ENCODE assay signal across 10 cellular contexts in the genomic region with DNA sequence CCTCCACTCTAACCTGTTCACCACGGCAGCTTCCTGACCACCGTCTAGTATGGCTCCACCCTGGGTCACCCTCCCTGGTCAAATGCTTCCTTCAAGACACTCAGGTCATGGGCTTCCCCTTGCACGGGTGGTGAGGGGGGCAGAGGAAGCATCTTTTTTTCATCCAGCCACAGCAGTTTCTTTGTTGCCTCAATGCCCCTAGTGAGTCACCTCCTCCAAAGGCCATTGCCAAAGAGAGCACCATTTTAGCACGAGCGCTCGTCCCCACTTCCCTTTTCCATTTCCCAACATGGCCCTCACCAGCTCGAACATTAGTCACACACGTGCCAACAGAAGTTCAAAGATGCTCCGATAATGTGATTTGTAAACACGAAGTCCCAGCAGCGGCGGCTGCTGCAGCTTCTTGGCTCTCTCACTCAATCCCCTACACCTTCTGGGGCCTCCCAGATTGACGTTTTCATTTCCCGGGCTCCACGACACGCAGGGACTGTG.
DNase-seq lines count a peak whose midpoint lies in the region; ATAC-seq and TF ChIP-seq lines count a peak whose summit lies in the region.
"Had no signal": no experiment of that assay in that cellular context is flagged by ENCODE, and none has a peak within 500 bp of the region (broad histone marks: within the 10 kb centered on the region; RNA-seq: fewer than 3 reads in every experiment).

No MANE protein-coding gene starts in this region.

- H3K27me3 ChIP-seq in stomach = no peaks in the 10 kb centered on the region
- H3K27me3 ChIP-seq: cardiac muscle cell had no signal

- intact Hi-C loops in lower leg skin (cut with DNase I; ENCODE audit: low total_unique reads) (no loop called here), stomach (cut with DNase I; ENCODE audit: low total_unique reads) (no loop called here)

- no peak overlapping the region for H3K4me3 ChIP-seq in lower leg skin (ENCODE audit: low read depth, poor library complexity, severe bottlenecking)
- no peak overlapping the region for H3K4me3 ChIP-seq in stomach
- H3K4me3 ChIP-seq: cardiac muscle cell had no signal

- no peaks in the 10 kb centered on the region for H3K36me3 Mint-ChIP-seq in activated naive CD8-positive, alpha-beta T cell treated with anti-CD3 and anti-CD28 coated beads, Interleukin-2, amount 50 U/mL, for 24 hours (ENCODE audit: low read depth)

- H3K4me1 ChIP-seq in stomach = peaks cover 0 to 37% (median 14%) of the 10 kb centered on the region in 4 donors

- in situ Hi-C loops in KBM-7 (cut with MboI; ENCODE audit: low pct_unique_long_range_greater_than_20kb, low sequenced_read_pairs) = no loop called here

- peak overlapping the region; percentile 78 for H3K27ac Mint-ChIP-seq in activated naive CD8-positive, alpha-beta T cell treated with anti-CD3 and anti-CD28 coated beads, Interleukin-2, amount 50 U/mL, for 24 hours

- H3K9me3 Mint-ChIP-seq in activated naive CD8-positive, alpha-beta T cell treated with anti-CD3 and anti-CD28 coated beads, Interleukin-2, amount 50 U/mL, for 24 hours = peaks cover 4% of the 10 kb centered on the region

- no peak overlapping the region for H3K4me3 Mint-ChIP-seq in activated naive CD8-positive, alpha-beta T cell treated with anti-CD3 and anti-CD28 coated beads, Interleukin-2, amount 50 U/mL, for 24 hours

- peak; percentile 76 for ATAC-seq in activated naive CD8-positive, alpha-beta T cell treated with anti-CD3 and anti-CD28 coated beads, Interleukin-2, amount 50 U/mL, for 24 hours
- ATAC-seq: HCT116 had no signal

- WGBS in lower leg skin, 2 donors = 48 to 52% methylated on average over 16 of the region's 16 CpGs
- WGBS in stomach, 5 donors = 41 to 55% (median 48%) methylated on average over 16 of the region's 16 CpGs

- TF ChIP-seq CTCF in lower leg skin (IDR thresholded peaks at IDR 0.05) = no peak
- no peak for TF ChIP-seq CTCF in stomach (IDR thresholded peaks at IDR 0.05)

- H3K27me3 Mint-ChIP-seq in activated naive CD8-positive, alpha-beta T cell treated with anti-CD3 and anti-CD28 coated beads, Interleukin-2, amount 50 U/mL, for 24 hours = peaks cover 4% of the 10 kb centered on the region

- no peak for TF ChIP-seq EP300 in stomach (IDR thresholded peaks at IDR 0.05)

- TF ChIP-seq POLR2A in lower leg skin (IDR thresholded peaks at IDR 0.05) (no peak), stomach (IDR thresholded peaks at IDR 0.05) (no peak)

- H3K4me1 Mint-ChIP-seq in activated naive CD8-positive, alpha-beta T cell treated with anti-CD3 and anti-CD28 coated beads, Interleukin-2, amount 50 U/mL, for 24 hours = peaks cover 29% of the 10 kb centered on the region

- H3K36me3 ChIP-seq in stomach = no peaks in the 10 kb centered on the region
- H3K36me3 ChIP-seq: cardiac muscle cell had no signal

- peaks cover 0 to 7% (median 4%) of the 10 kb centered on the region in 4 donors for H3K9me3 ChIP-seq in stomach

- DNase-seq in KBM-7 = peak; percentile 81
- peak; percentile 59 for DNase-seq in activated naive CD8-positive, alpha-beta T cell treated with anti-CD3 and anti-CD28 coated beads, Interleukin-2, amount 50 U/mL, for 24 hours
- peak; percentile 65 to 89 for DNase-seq in lower leg skin (ENCODE audit: low spot score in 2 of 2)
- DNase-seq in stomach = peak; percentile 29
- DNase-seq in NCI-H2107 (lab: John Stamatoyannopoulos, UW) = no peak
- DNase-seq in NCI-H345 (lab: John Stamatoyannopoulos, UW) = no peak
- DNase-seq in HCEC 1CT = no peak
- DNase-seq in central memory CD4-positive, alpha-beta T cell = no peak

- peak overlapping the region in 3 of 5 donors; percentile 11 to 72 (median 53) for H3K27ac ChIP-seq in stomach
- H3K27ac ChIP-seq: cardiac muscle cell had no signal

Comparison
In these comparisons a context has a peak if more than half of its experiments do, and no peak if none do; other contexts are left out.
1. DNase-seq: peak in KBM-7 (single experiment), activated naive CD8-positive, alpha-beta T cell treated with anti-CD3 and anti-CD28 coated beads, Interleukin-2, amount 50 U/mL, for 24 hours (single experiment), lower leg skin (2 of 2) and stomach (single experiment); none in NCI-H2107 (single experiment), NCI-H345 (single experiment), HCEC 1CT (single experiment) and central memory CD4-positive, alpha-beta T cell (single experiment).